ENCODE assay signal across 8 cellular contexts in genomic region chr3:129316121-129317013, GRCh38. TPM values are rescaled to one million over a fixed set of nuclear protein-coding genes. Genes with fewer than 3 reads are reported as not detected.
A peak's percentile ranks its signal among the peaks of the same experiment; 100 is the strongest.
DNase-seq lines count a peak whose midpoint lies in the region; ATAC-seq, FAIRE-seq and TF ChIP-seq lines count a peak whose summit lies in the region.

No MANE protein-coding gene starts in this region.

- peak overlapping the region; percentile 94 for H2AFZ ChIP-seq in keratinocyte (ENCODE audit: control insufficient read depth, low read length)

- H3K4me2 ChIP-seq in keratinocyte (ENCODE audit: control insufficient read depth, extremely low read depth, insufficient read depth, low read depth, low read length) = peak overlapping the region; percentile 93

- peak overlapping the region; percentile 93 for H3K9ac ChIP-seq in keratinocyte (ENCODE audit: control insufficient read depth, extremely low read depth, insufficient read depth, low read length)

- no peaks in the 10 kb centered on the region for H3K9me1 ChIP-seq in keratinocyte (ENCODE audit: control insufficient read depth, extremely low read depth, insufficient read depth, low read length)

- dilution Hi-C loops in keratinocyte (cut with MboI; ENCODE audit: extremely low pct_ligation_motif_present, low sequenced_read_pairs) = no loop called here

- H3K36me3 ChIP-seq in keratinocyte (ENCODE audit: control insufficient read depth in 2 of 2, extremely low read depth in 1 of 2, insufficient read depth in 2 of 2, low read length in 2 of 2) = no peaks in the 10 kb centered on the region

- H3K27ac ChIP-seq in caudate nucleus (ENCODE audit: low read depth, low read length) = peak overlapping the region; percentile 96
- peak overlapping the region; percentile 88 for H3K27ac ChIP-seq in keratinocyte (ENCODE audit: control insufficient read depth, insufficient read depth, low read length)

- ATAC-seq in HG02623 (IDR thresholded peaks at IDR 0.05; ENCODE audit: unreplicated experiment) (peak; percentile 35), HG03520 (IDR thresholded peaks at IDR 0.05; ENCODE audit: unreplicated experiment) (no peak)

- H3K4me1 ChIP-seq in keratinocyte (ENCODE audit: control insufficient read depth, extremely low read depth, insufficient read depth, low read length) = peaks cover 21% of the 10 kb centered on the region

- H3K27me3 ChIP-seq in keratinocyte (ENCODE audit: control insufficient read depth, extremely low read depth, insufficient read depth, low read length) = no peaks in the 10 kb centered on the region

- peak overlapping the region; percentile 45 to 83 (median 71) for H3K4me3 ChIP-seq in keratinocyte (ENCODE audit: control insufficient read depth in 2 of 3, extremely low read depth in 1 of 3, insufficient read depth in 2 of 3, low read depth in 1 of 3, low read length in 3 of 3)

- no peak for FAIRE-seq in keratinocyte (lab: Jason Lieb, UNC)

- no peaks in the 10 kb centered on the region for H3K79me2 ChIP-seq in keratinocyte (ENCODE audit: control insufficient read depth, insufficient read depth, low read length)

- peak in 2 of 3 experiments; percentile 47 to 51 for TF ChIP-seq CTCF in keratinocyte (optimal IDR thresholded peaks at IDR 0.05 in 1 of 3, IDR thresholded peaks at IDR 0.05 in 1 of 3, conservative IDR thresholded peaks at IDR 0.05 in 1 of 3; ENCODE audit: extremely low read depth in 1 of 3, insufficient read depth in 2 of 3, low read length in 3 of 3)

- H3K9me3 ChIP-seq in keratinocyte (ENCODE audit: control insufficient read depth, low read depth, low read length) = no peaks in the 10 kb centered on the region

- peak; percentile 69 for DNase-seq in GDM1 (lab: John Stamatoyannopoulos, UW)
- DNase-seq in NCI-H2171 (lab: John Stamatoyannopoulos, UW) = peak; percentile 74
- peak; percentile 67 to 89 (median 78) for DNase-seq in activated CD4-positive, CD25-positive, alpha-beta regulatory T cell (lab: John Stamatoyannopoulos, UW)
- DNase-seq in caudate nucleus (lab: John Stamatoyannopoulos, UW) = peak in 60 of 61 donors; percentile 29 to 88 (median 78)
- DNase-seq in keratinocyte (ENCODE audit: low read depth, low spot score) = no peak
- DNase-seq in stimulated activated CD4-positive, alpha-beta T cell treated with anti-CD3 and anti-CD28 coated beads, Interleukin-15, amount 100 ng/mL, for 1 hour (ENCODE audit: low read depth in 1 of 2, low spot score in 1 of 2) = peak; percentile 80 to 84

- no peaks in the 10 kb centered on the region for H4K20me1 ChIP-seq in keratinocyte (ENCODE audit: control insufficient read depth, extremely low read depth, insufficient read depth, low read length)

RNA-seq across cellular contexts. Expression of gene HMCES, which starts 37.7 kb away (rescaled TPM):
- 36.4 to 66.4 TPM (median 54.6 TPM) in 3 replicates for polyA plus RNA-seq in keratinocyte
- 11.3 TPM for polyA plus RNA-seq in keratinocyte (2011; ENCODE audit: low read depth)
- polyA plus RNA-seq in keratinocyte (2011; cell fraction: cytosol; rRNA removed) = 39.0 and 41.1 TPM in 2 replicates
- 43.9 and 45.5 TPM in 2 replicates for polyA plus RNA-seq in keratinocyte (2011; cell fraction: nucleus; rRNA removed)
- polyA plus RNA-seq in keratinocyte (2012; ENCODE audit: low replicate concordance) = 39.9 and 63.3 TPM in 2 replicates
- 16.7 to 31.2 TPM (median 27.3 TPM) in 3 replicates for polyA minus RNA-seq in keratinocyte
- polyA minus RNA-seq in keratinocyte (2011; cell fraction: cytosol; rRNA and poly(A)+ RNA removed) = 22.1 TPM
- polyA minus RNA-seq in keratinocyte (2011; cell fraction: nucleus; rRNA and poly(A)+ RNA removed) = 8.9 and 21.1 TPM in 2 replicates
